Comparison of ENCODE assay signal across 1 cellular context in the genomic region with DNA sequence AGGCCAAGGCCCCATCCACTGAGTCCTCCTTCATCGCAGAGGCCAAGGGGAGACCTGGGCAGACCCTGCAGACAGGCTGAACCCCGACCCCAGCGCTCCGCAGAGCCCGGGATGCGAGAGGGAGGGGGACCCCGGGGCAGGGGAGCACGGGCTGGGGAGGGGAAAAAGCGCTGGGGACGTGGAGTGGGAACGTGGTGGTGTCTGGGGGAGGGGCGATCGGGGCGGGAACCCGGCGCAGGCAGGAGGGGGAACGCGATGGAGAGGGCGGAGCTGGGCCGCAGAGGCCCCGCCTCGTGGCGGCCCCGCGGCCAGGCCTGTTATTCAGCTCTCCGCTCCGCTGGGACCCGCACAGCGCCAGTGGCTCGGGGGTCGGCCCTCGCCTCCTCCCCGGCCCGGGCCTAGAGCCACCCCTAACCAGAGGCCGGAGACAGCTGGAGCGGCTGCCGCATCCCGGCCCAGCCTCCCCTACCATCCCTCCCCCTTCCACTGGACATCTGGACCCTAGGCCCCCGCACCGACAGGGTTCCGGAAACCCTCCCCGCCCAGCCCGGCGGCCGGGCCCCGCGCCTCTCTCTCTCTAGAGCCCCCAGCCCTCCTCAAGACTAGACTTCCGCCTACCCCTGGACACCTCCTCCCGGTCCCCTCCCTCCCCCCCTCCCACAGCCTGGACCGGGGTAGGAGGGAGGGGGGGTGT.
TF ChIP-seq lines count a peak whose summit lies in the region.

A gene (plus strand): TSS at position 320 of the 694 bp plus-strand sequence. CDS start 460 bp downstream, outside the sequence.

TF ChIP-seq in K562, 482 proteins besides CTCF, POLR2A, EP300 and RAD21 (continued from another document and continues in another):
- TF ChIP-seq, protein P1, sequence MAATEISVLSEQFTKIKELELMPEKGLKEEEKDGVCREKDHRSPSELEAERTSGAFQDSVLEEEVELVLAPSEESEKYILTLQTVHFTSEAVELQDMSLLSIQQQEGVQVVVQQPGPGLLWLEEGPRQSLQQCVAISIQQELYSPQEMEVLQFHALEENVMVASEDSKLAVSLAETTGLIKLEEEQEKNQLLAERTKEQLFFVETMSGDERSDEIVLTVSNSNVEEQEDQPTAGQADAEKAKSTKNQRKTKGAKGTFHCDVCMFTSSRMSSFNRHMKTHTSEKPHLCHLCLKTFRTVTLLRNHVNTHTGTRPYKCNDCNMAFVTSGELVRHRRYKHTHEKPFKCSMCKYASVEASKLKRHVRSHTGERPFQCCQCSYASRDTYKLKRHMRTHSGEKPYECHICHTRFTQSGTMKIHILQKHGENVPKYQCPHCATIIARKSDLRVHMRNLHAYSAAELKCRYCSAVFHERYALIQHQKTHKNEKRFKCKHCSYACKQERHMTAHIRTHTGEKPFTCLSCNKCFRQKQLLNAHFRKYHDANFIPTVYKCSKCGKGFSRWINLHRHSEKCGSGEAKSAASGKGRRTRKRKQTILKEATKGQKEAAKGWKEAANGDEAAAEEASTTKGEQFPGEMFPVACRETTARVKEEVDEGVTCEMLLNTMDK (IDR thresholded peaks at IDR 0.05; ENCODE audit: borderline replicate concordance, insufficient read depth, low read depth, low read length, poor library complexity, severe bottlenecking): no peak
- TF ChIP-seq, protein P2, sequence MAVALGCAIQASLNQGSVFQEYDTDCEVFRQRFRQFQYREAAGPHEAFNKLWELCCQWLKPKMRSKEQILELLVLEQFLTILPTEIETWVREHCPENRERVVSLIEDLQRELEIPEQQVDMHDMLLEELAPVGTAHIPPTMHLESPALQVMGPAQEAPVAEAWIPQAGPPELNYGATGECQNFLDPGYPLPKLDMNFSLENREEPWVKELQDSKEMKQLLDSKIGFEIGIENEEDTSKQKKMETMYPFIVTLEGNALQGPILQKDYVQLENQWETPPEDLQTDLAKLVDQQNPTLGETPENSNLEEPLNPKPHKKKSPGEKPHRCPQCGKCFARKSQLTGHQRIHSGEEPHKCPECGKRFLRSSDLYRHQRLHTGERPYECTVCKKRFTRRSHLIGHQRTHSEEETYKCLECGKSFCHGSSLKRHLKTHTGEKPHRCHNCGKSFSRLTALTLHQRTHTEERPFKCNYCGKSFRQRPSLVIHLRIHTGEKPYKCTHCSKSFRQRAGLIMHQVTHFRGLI (CRISPR knock-in tag; IDR thresholded peaks at IDR 0.05): no peak
- TF ChIP-seq, protein P3, sequence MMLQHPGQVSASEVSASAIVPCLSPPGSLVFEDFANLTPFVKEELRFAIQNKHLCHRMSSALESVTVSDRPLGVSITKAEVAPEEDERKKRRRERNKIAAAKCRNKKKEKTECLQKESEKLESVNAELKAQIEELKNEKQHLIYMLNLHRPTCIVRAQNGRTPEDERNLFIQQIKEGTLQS (IDR thresholded peaks at IDR 0.05): no peak
- TF ChIP-seq, protein P3 (CRISPR knock-in tag; conservative IDR thresholded peaks at IDR 0.05): no peak
- no peak for TF ChIP-seq ZNF77 (CRISPR knock-in tag; IDR thresholded peaks at IDR 0.05)
- no peak for TF ChIP-seq DPF2 (IDR thresholded peaks at IDR 0.05)
- TF ChIP-seq SMARCB1 (IDR thresholded peaks at IDR 0.05; ENCODE audit: insufficient read length, low read depth): no peak
- TF ChIP-seq ZNF263 (CRISPR knock-in tag; IDR thresholded peaks at IDR 0.05; ENCODE audit: borderline replicate concordance): 0 out of 2 replicates have a peak, but pooled peaks have one; percentile 37
- TF ChIP-seq, protein P4, sequence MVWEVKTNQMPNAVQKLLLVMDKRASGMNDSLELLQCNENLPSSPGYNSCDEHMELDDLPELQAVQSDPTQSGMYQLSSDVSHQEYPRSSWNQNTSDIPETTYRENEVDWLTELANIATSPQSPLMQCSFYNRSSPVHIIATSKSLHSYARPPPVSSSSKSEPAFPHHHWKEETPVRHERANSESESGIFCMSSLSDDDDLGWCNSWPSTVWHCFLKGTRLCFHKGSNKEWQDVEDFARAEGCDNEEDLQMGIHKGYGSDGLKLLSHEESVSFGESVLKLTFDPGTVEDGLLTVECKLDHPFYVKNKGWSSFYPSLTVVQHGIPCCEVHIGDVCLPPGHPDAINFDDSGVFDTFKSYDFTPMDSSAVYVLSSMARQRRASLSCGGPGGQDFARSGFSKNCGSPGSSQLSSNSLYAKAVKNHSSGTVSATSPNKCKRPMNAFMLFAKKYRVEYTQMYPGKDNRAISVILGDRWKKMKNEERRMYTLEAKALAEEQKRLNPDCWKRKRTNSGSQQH (CRISPR knock-in tag; IDR thresholded peaks at IDR 0.05): no peak
- TF ChIP-seq TARDBP (IDR thresholded peaks at IDR 0.05): no peak
- TF ChIP-seq, protein P5, sequence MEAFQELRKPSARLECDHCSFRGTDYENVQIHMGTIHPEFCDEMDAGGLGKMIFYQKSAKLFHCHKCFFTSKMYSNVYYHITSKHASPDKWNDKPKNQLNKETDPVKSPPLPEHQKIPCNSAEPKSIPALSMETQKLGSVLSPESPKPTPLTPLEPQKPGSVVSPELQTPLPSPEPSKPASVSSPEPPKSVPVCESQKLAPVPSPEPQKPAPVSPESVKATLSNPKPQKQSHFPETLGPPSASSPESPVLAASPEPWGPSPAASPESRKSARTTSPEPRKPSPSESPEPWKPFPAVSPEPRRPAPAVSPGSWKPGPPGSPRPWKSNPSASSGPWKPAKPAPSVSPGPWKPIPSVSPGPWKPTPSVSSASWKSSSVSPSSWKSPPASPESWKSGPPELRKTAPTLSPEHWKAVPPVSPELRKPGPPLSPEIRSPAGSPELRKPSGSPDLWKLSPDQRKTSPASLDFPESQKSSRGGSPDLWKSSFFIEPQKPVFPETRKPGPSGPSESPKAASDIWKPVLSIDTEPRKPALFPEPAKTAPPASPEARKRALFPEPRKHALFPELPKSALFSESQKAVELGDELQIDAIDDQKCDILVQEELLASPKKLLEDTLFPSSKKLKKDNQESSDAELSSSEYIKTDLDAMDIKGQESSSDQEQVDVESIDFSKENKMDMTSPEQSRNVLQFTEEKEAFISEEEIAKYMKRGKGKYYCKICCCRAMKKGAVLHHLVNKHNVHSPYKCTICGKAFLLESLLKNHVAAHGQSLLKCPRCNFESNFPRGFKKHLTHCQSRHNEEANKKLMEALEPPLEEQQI (IDR thresholded peaks at IDR 0.05): no peak
- TF ChIP-seq ZNF23 (CRISPR knock-in tag; IDR thresholded peaks at IDR 0.05): no peak
- TF ChIP-seq, protein P6, sequence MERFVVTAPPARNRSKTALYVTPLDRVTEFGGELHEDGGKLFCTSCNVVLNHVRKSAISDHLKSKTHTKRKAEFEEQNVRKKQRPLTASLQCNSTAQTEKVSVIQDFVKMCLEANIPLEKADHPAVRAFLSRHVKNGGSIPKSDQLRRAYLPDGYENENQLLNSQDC (CRISPR knock-in tag; IDR thresholded peaks at IDR 0.05): no peak
- TF ChIP-seq ZC3H4 (CRISPR knock-in tag; IDR thresholded peaks at IDR 0.05; ENCODE audit: borderline replicate concordance): no peak
- no peak for TF ChIP-seq ELF2 (CRISPR knock-in tag; IDR thresholded peaks at IDR 0.05)
- TF ChIP-seq TFAM (CRISPR knock-in tag; conservative IDR thresholded peaks at IDR 0.05): no peak
- peak; percentile 63 for TF ChIP-seq CXXC5 (CRISPR knock-in tag; IDR thresholded peaks at IDR 0.05)
- TF ChIP-seq, protein P7, sequence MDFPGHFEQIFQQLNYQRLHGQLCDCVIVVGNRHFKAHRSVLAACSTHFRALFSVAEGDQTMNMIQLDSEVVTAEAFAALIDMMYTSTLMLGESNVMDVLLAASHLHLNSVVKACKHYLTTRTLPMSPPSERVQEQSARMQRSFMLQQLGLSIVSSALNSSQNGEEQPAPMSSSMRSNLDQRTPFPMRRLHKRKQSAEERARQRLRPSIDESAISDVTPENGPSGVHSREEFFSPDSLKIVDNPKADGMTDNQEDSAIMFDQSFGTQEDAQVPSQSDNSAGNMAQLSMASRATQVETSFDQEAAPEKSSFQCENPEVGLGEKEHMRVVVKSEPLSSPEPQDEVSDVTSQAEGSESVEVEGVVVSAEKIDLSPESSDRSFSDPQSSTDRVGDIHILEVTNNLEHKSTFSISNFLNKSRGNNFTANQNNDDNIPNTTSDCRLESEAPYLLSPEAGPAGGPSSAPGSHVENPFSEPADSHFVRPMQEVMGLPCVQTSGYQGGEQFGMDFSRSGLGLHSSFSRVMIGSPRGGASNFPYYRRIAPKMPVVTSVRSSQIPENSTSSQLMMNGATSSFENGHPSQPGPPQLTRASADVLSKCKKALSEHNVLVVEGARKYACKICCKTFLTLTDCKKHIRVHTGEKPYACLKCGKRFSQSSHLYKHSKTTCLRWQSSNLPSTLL (IDR thresholded peaks at IDR 0.05): no peak
- no peak for TF ChIP-seq ZNF212 (CRISPR knock-in tag; IDR thresholded peaks at IDR 0.05)
- TF ChIP-seq, protein P8, sequence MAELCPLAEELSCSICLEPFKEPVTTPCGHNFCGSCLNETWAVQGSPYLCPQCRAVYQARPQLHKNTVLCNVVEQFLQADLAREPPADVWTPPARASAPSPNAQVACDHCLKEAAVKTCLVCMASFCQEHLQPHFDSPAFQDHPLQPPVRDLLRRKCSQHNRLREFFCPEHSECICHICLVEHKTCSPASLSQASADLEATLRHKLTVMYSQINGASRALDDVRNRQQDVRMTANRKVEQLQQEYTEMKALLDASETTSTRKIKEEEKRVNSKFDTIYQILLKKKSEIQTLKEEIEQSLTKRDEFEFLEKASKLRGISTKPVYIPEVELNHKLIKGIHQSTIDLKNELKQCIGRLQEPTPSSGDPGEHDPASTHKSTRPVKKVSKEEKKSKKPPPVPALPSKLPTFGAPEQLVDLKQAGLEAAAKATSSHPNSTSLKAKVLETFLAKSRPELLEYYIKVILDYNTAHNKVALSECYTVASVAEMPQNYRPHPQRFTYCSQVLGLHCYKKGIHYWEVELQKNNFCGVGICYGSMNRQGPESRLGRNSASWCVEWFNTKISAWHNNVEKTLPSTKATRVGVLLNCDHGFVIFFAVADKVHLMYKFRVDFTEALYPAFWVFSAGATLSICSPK (IDR thresholded peaks at IDR 0.05; ENCODE audit: borderline replicate concordance): no peak
- peak; percentile 10; the same call in 1 of the 2 replicates for TF ChIP-seq ARID1B (IDR thresholded peaks at IDR 0.05)
- TF ChIP-seq DNMT1 (IDR thresholded peaks at IDR 0.05): no peak
- TF ChIP-seq ZNF707 (CRISPR knock-in tag; conservative IDR thresholded peaks at IDR 0.05): no peak
- TF ChIP-seq SP2 (IDR thresholded peaks at IDR 0.05; ENCODE audit: extremely low read depth, low read depth, low read length, poor library complexity, severe bottlenecking): no peak
- TF ChIP-seq EGR1 (conservative IDR thresholded peaks at IDR 0.05): 0 out of 2 replicates have a peak, but pooled peaks have one; percentile 22
- TF ChIP-seq HMG20B (CRISPR knock-in tag; IDR thresholded peaks at IDR 0.05): no peak
- TF ChIP-seq, protein P9, sequence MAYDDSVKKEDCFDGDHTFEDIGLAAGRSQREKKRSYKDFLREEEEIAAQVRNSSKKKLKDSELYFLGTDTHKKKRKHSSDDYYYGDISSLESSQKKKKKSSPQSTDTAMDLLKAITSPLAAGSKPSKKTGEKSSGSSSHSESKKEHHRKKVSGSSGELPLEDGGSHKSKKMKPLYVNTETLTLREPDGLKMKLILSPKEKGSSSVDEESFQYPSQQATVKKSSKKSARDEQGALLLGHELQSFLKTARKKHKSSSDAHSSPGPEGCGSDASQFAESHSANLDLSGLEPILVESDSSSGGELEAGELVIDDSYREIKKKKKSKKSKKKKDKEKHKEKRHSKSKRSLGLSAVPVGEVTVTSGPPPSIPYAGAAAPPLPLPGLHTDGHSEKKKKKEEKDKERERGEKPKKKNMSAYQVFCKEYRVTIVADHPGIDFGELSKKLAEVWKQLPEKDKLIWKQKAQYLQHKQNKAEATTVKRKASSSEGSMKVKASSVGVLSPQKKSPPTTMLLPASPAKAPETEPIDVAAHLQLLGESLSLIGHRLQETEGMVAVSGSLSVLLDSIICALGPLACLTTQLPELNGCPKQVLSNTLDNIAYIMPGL (CRISPR knock-in tag; IDR thresholded peaks at IDR 0.05): no peak
- TF ChIP-seq, protein P10, sequence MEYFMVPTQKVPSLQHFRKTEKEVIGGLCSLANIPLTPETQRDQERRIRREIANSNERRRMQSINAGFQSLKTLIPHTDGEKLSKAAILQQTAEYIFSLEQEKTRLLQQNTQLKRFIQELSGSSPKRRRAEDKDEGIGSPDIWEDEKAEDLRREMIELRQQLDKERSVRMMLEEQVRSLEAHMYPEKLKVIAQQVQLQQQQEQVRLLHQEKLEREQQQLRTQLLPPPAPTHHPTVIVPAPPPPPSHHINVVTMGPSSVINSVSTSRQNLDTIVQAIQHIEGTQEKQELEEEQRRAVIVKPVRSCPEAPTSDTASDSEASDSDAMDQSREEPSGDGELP (CRISPR knock-in tag; IDR thresholded peaks at IDR 0.05; ENCODE audit: borderline replicate concordance): 0 out of 2 replicates have a peak, but pooled peaks have one; percentile 33
- TF ChIP-seq TCF7L2 (IDR thresholded peaks at IDR 0.05; ENCODE audit: low read depth, low read length): no peak
- TF ChIP-seq, protein P11, sequence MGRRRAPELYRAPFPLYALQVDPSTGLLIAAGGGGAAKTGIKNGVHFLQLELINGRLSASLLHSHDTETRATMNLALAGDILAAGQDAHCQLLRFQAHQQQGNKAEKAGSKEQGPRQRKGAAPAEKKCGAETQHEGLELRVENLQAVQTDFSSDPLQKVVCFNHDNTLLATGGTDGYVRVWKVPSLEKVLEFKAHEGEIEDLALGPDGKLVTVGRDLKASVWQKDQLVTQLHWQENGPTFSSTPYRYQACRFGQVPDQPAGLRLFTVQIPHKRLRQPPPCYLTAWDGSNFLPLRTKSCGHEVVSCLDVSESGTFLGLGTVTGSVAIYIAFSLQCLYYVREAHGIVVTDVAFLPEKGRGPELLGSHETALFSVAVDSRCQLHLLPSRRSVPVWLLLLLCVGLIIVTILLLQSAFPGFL (CRISPR knock-in tag; IDR thresholded peaks at IDR 0.05): no peak
- TF ChIP-seq KDM5B (IDR thresholded peaks at IDR 0.05; ENCODE audit: insufficient replicate concordance, low read depth, low read length): peak; percentile 62
- TF ChIP-seq, protein P12, sequence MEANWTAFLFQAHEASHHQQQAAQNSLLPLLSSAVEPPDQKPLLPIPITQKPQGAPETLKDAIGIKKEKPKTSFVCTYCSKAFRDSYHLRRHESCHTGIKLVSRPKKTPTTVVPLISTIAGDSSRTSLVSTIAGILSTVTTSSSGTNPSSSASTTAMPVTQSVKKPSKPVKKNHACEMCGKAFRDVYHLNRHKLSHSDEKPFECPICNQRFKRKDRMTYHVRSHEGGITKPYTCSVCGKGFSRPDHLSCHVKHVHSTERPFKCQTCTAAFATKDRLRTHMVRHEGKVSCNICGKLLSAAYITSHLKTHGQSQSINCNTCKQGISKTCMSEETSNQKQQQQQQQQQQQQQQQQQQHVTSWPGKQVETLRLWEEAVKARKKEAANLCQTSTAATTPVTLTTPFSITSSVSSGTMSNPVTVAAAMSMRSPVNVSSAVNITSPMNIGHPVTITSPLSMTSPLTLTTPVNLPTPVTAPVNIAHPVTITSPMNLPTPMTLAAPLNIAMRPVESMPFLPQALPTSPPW (CRISPR knock-in tag; IDR thresholded peaks at IDR 0.05): peak; percentile 94
